13 cellular contexts compared by ENCODE assay signal in the genomic region with DNA sequence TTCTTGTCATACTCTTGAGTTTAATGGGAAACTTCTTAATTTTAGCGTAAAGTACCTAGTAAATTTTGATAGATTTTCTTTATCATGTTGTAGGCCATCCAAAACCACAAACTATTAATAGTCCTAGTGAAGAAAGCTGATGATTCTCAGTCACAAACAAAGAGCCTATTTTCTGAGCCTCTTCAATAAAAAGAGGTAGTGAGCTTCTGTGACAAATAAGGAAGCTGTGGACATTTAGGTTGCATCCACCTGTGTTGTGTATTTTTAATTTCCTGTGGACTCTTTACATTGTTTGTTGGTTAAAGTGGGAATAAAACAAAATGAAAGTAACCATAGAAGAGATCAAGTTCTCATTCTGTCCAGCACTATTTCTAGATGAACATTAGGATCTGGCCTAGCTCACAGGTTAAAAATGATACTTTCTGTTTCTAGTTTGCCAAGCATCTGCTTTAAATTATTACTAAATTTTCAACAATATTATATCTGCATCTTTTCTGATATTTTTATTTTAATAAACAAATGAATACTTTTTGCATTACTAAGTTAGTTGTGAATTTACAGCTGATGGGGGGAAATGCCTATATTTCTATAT.
DNase-seq lines count a peak whose midpoint lies in the region; ATAC-seq, FAIRE-seq and TF ChIP-seq lines count a peak whose summit lies in the region.
"Had no signal": no experiment of that assay in that cellular context is flagged by ENCODE, and none has a peak within 500 bp of the region (broad histone marks: within the 10 kb centered on the region; RNA-seq: fewer than 3 reads in every experiment).

No MANE protein-coding gene starts in this region.

- H3K4me1 Mint-ChIP-seq in memory B cell: peaks cover 41% of the 10 kb centered on the region
- H3K4me1 Mint-ChIP-seq: CD4-positive, alpha-beta memory T cell; GM23338 had no signal

- CTCF ChIA-PET in OCI-LY7 (lab: Charles Lee; ENCODE audit: unreplicated experiment): no interaction called here

- H3K4me3 Mint-ChIP-seq in memory B cell: peak overlapping the region; percentile 61
- H3K4me3 Mint-ChIP-seq: CD4-positive, alpha-beta memory T cell; GM23338 had no signal

- H3K9me3 ChIP-seq in BLaER1 (no peaks in the 10 kb centered on the region), OCI-LY7 (ENCODE audit: low read length) (peaks cover 9% of the 10 kb centered on the region; the same call in 1 of the 2 replicates)

- peaks cover 7% of the 10 kb centered on the region for H3K9me3 Mint-ChIP-seq in memory B cell
- H3K9me3 Mint-ChIP-seq: GM23338 had no signal

- DNase-seq in GM19239 (ENCODE audit: insufficient read length, low spot score): no peak
- peak; percentile 65 for DNase-seq in OCI-LY7 (ENCODE audit: low spot score)
- peak in 1 of 2 donors; percentile 7 for DNase-seq in memory B cell (ENCODE audit: low spot score in 2 of 2)
- DNase-seq in activated CD4-positive, CD25-positive, alpha-beta regulatory T cell treated with anti-CD3 and anti-CD28 coated beads, Interleukin-2, amount 50 U/mL, for 72 hours: no peak
- no peak for DNase-seq in DMS53 (lab: John Stamatoyannopoulos, UW)
- no peak for DNase-seq in NCI-H1105 (lab: John Stamatoyannopoulos, UW)
- DNase-seq: CD4-positive, alpha-beta memory T cell; NCI-H1048; NCI-H1694; NCI-H82; SHP77 treated with DMSO at 0.1 percent for 48 hours had no signal

- H3K9me2 ChIP-seq in OCI-LY7 (ENCODE audit: insufficient read depth, low read length): no peaks in the 10 kb centered on the region

- peaks cover 2% of the 10 kb centered on the region for H3K36me3 Mint-ChIP-seq in memory B cell
- H3K36me3 Mint-ChIP-seq: CD4-positive, alpha-beta memory T cell had no signal

- TF ChIP-seq CTCF in OCI-LY7 (conservative IDR thresholded peaks at IDR 0.05; ENCODE audit: low read length): no peak

- no peaks in the 10 kb centered on the region for H3K79me2 ChIP-seq in OCI-LY7 (ENCODE audit: insufficient read depth, low read depth, low read length)

- H3K36me3 ChIP-seq in BLaER1 (no peaks in the 10 kb centered on the region), OCI-LY7 (ENCODE audit: insufficient read depth, low read length) (no peaks in the 10 kb centered on the region; the same call in 1 of the 2 replicates)

- H3K27ac Mint-ChIP-seq in memory B cell: peak overlapping the region; percentile 89
- H3K27ac Mint-ChIP-seq: CD4-positive, alpha-beta memory T cell; GM23338 had no signal

- intact Hi-C loops in OCI-LY7 (cut with micrococcal nuclease; ENCODE audit: unreplicated experiment): no loop called here

- H4K20me1 ChIP-seq in BLaER1 (no peaks in the 10 kb centered on the region), OCI-LY7 (ENCODE audit: insufficient read depth, low read length) (no peaks in the 10 kb centered on the region)

- BruUV-seq in OCI-LY7 (replicated peaks; lab: Mats Ljungman, UMichigan): no TSS peak

- H3K4me1 ChIP-seq in BLaER1: peaks cover 4% of the 10 kb centered on the region; the same call in 1 of the 2 replicates
- peaks cover 60% of the 10 kb centered on the region for H3K4me1 ChIP-seq in OCI-LY7 (ENCODE audit: insufficient read depth, low read length, poor library complexity, severe bottlenecking)

- no peak overlapping the region for H3K4me3 ChIP-seq in BLaER1
- peak overlapping the region; percentile 39 for H3K4me3 ChIP-seq in OCI-LY7 (ENCODE audit: low read depth, low read length, poor library complexity, severe bottlenecking)
- H3K4me3 ChIP-seq: GM23338 had no signal

- no peaks in the 10 kb centered on the region for H3K27me3 Mint-ChIP-seq in memory B cell
- H3K27me3 Mint-ChIP-seq: CD4-positive, alpha-beta memory T cell had no signal

- peak overlapping the region; percentile 96 for H2AFZ ChIP-seq in OCI-LY7 (ENCODE audit: low read length)
- H2AFZ ChIP-seq: GM23338 had no signal

- peak overlapping the region; percentile 11; the same call in 1 of the 2 replicates for H3K4me2 ChIP-seq in BLaER1
- peak overlapping the region; percentile 63 for H3K4me2 ChIP-seq in OCI-LY7 (ENCODE audit: low read length)
- H3K4me2 ChIP-seq: GM23338 had no signal

- no peaks in the 10 kb centered on the region for H3K27me3 ChIP-seq in BLaER1

- H3K27ac ChIP-seq in BLaER1: no peak overlapping the region
- H3K27ac ChIP-seq in OCI-LY7 (ENCODE audit: low read depth, low read length, poor library complexity, severe bottlenecking): peak overlapping the region; percentile 80

- no peak overlapping the region for H3K9ac ChIP-seq in BLaER1

- POLR2A ChIA-PET in OCI-LY7 (lab: Charles Lee): interaction anchor here (0.5 to 0.9 kb wide), 3 partner anchors 30 to 240 kb away, joined by 3 read pairs; no protein-coding TSS in a partner anchor

- peak; percentile 52 for ATAC-seq in memory B cell (ENCODE audit: low read depth)
- ATAC-seq: GM23338 had no signal

- peak; percentile 90 for FAIRE-seq in GM19239 (lab: Jason Lieb, UNC)
